In genomic region chr5:9045946-9046345, GRCh38 we compare ENCODE assay signal across 13 cellular contexts.
"Had no signal": no experiment of that assay in that cellular context is flagged by ENCODE, and none has a peak within 500 bp of the region (broad histone marks: within the 10 kb centered on the region; RNA-seq: fewer than 3 reads in every experiment).

No MANE protein-coding gene starts in this region.

- H3K27me3 ChIP-seq: gastroesophageal sphincter, right atrium auricular region, suprapubic skin had no signal

- DNase-seq: activated CD4-positive, alpha-beta memory T cell treated with anti-CD3 and anti-CD28 coated beads for 36 hours; activated CD4-positive, alpha-beta T cell treated with anti-CD3 and anti-CD28 coated beads for 36 hours; activated CD8-positive, alpha-beta memory T cell treated with anti-CD3 and anti-CD28 coated beads, Interleukin-2, amount 10 ng/mL, durations not matched to agents 7 days and 5 days; activated naive CD4-positive, alpha-beta T cell treated with anti-CD3 and anti-CD28 coated beads for 36 hours; activated T-cell treated with anti-CD3 and anti-CD28 coated beads, Interleukin-2, amount 50 U/mL, for 1 hour; effector memory CD4-positive, alpha-beta T cell; left ventricle myocardium inferior; nephron progenitor cell; occipital lobe; small intestine had no signal

- H3K9me3 ChIP-seq: gastroesophageal sphincter, left ventricle myocardium inferior, right atrium auricular region, suprapubic skin had no signal

- FAIRE-seq: small intestine had no signal

- H3K27ac ChIP-seq: gastroesophageal sphincter, left ventricle myocardium inferior, right atrium auricular region, suprapubic skin had no signal

- H3K36me3 ChIP-seq: gastroesophageal sphincter had no signal

- ATAC-seq: activated CD4-positive, alpha-beta T cell treated with anti-CD3 and anti-CD28 coated beads for 36 hours; activated CD8-positive, alpha-beta memory T cell treated with anti-CD3 and anti-CD28 coated beads, Interleukin-2, amount 10 ng/mL, durations not matched to agents 7 days and 5 days had no signal

- H3K4me1 ChIP-seq: gastroesophageal sphincter, suprapubic skin had no signal

- H3K4me3 ChIP-seq: gastroesophageal sphincter, left ventricle myocardium inferior, right atrium auricular region, suprapubic skin had no signal
